ENCODE assay signal across 7 cellular contexts in the genomic region with DNA sequence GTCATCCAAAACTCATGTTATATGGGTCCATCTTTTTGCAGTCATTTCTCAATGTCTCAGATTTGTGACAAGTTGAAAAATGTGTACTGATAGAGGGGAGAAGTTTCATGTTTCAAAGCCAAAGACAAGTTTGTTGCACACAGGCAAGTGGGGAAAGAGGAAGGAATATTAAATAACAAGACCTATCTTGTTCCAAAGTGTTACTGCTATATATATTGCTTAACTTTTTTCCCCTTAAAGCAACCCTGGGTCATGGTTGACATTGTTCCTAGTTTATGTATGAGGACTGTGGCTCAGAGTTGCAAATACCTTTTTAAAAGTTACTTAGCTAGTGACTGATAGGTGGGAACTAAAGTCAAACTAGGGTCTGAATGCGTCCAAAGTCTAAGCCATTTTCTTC. TPM values are rescaled to one million over a fixed set of nuclear protein-coding genes. Genes with fewer than 3 reads are reported as not detected.
DNase-seq lines count a peak whose midpoint lies in the region; TF ChIP-seq lines count a peak whose summit lies in the region.

No MANE protein-coding gene starts in this region.

- intact Hi-C loops in sigmoid colon (cut with DNase I), result no loop called here

- TF ChIP-seq POLR2A in NB4 (IDR thresholded peaks at IDR 0.05; ENCODE audit: extremely low read depth, insufficient read length) (no peak), sigmoid colon (IDR thresholded peaks at IDR 0.05) (no peak)

- TF ChIP-seq CTCF in GM12875 (IDR thresholded peaks at IDR 0.05; ENCODE audit: borderline replicate concordance, insufficient read depth, low read depth, low read length), result no peak
- TF ChIP-seq CTCF in NB4 (IDR thresholded peaks at IDR 0.05; ENCODE audit: low read depth, low read length), result no peak
- TF ChIP-seq CTCF in choroid plexus epithelial cell (conservative IDR thresholded peaks at IDR 0.05; ENCODE audit: low read depth, low read length), result no peak
- no peak for TF ChIP-seq CTCF in sigmoid colon (IDR thresholded peaks at IDR 0.05)

- TF ChIP-seq EP300 in sigmoid colon (IDR thresholded peaks at IDR 0.05), result no peak

- 36 to 82% methylated on average over 1 of the region's 1 CpG for WGBS in sigmoid colon, 2 donors

- H3K27ac ChIP-seq in sigmoid colon, result no peak overlapping the region

- H3K36me3 ChIP-seq in sigmoid colon, result no peaks in the 10 kb centered on the region

- H3K4me3 ChIP-seq in GM12875 (ENCODE audit: low read depth, low read length) (peak overlapping the region; percentile 94), NB4 (ENCODE audit: low read depth, low read length) (peak overlapping the region; percentile 97), choroid plexus epithelial cell (ENCODE audit: low read depth, low read length) (peak overlapping the region; percentile 77), sigmoid colon (peak overlapping the region in 3 of 4 donors; percentile 31 to 56 (median 54))

- H3K27me3 ChIP-seq in sigmoid colon, result peaks cover 0 to 41% (median 5%) of the 10 kb centered on the region in 3 donors

- H3K4me1 ChIP-seq in sigmoid colon, result peaks cover 0 to 27% (median 17%) of the 10 kb centered on the region in 4 donors

- H3K9me3 ChIP-seq in sigmoid colon, result no peaks in the 10 kb centered on the region

- DNase-seq in NB4 (ENCODE audit: low read depth) (peak; percentile 56), choroid plexus epithelial cell (ENCODE audit: low read depth) (no peak), sigmoid colon (no peak), NCI-H1092 treated with DMSO at 0.1 percent for 48 hours (lab: John Stamatoyannopoulos, UW) (no peak), NCI-H446 treated with DMSO at 0.1 percent for 48 hours (lab: John Stamatoyannopoulos, UW) (no peak)
- DNase-seq in activated CD4-positive, CD25-positive, alpha-beta regulatory T cell treated with anti-CD3 and anti-CD28 coated beads, Interleukin-2, amount 50 U/mL, for 72 hours, result no peak

RNA-seq across cellular contexts. Expression of a gene that starts 1.7 kb away (rescaled TPM):
- 10 to 100 TPM in 3 of 4 donors, 1 to 10 TPM in 1; 9.7 to 14.6 (median 11.9) TPM for total RNA-seq in sigmoid colon
- polyA plus RNA-seq in sigmoid colon, result 10 to 100 TPM in 1 of 3 donors, 1 to 10 TPM in 2; 1.8 to 15.6 (median 9.9) TPM
